ENCODE assay signal across 17 cellular contexts in the genomic region with DNA sequence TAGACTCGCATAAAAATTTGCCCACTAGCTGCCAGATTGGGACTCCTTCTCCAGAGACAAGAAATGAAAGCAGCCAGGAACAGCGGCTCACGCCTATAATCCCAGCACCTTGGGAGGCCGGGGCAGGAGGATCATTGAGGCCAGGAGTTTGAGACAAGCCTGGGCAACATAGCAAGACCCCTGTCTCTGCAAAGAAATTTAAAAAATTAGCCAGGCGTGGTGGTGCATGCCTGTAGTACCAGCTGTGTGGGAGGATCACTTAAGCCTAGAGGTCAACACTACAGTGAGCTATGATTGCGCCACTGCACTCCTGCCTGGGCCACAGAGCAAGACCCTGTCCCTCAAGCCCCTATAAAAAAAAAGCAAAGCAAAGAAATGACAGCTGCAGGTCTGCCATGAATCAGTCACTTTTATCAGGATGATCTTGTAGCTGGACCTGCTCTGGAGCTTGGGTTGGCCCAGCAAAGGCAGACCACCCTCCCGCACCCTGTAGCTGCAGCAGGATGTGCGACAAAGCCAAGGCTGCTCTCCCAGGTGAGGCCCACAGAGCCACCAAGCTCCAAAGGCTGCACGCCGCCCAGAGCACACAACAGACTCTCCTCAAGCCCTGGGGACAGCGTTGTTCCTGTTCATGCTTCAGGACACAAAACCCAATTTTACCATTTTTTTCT. TPM values are rescaled to one million over a fixed set of nuclear protein-coding genes. Genes with fewer than 3 reads are reported as not detected.
DNase-seq lines count a peak whose midpoint lies in the region; ATAC-seq and TF ChIP-seq lines count a peak whose summit lies in the region.
"Had no signal": no experiment of that assay in that cellular context is flagged by ENCODE, and none has a peak within 500 bp of the region (broad histone marks: within the 10 kb centered on the region; RNA-seq: fewer than 3 reads in every experiment).

No MANE protein-coding gene starts in this region.

- H3K4me3 ChIP-seq in NB4 (ENCODE audit: low read depth, low read length) (no peak overlapping the region), PC-3 (ENCODE audit: low read length) (no peak overlapping the region)

- H3K36me3 ChIP-seq in PC-3 (ENCODE audit: low read depth, low read length), result peaks cover 92% of the 10 kb centered on the region

- TF ChIP-seq CTCF in NB4 (IDR thresholded peaks at IDR 0.05; ENCODE audit: low read depth, low read length) (no peak), PC-3 (conservative IDR thresholded peaks at IDR 0.05; ENCODE audit: low read depth, low read length) (no peak)

- H3K27me3 ChIP-seq in PC-3 (ENCODE audit: low read length), result no peaks in the 10 kb centered on the region

- DNase-seq in activated T-cell treated with anti-CD3 and anti-CD28 coated beads, Interleukin-2, amount 50 U/mL, for 72 hours, result no peak
- no peak for DNase-seq in activated T-cell treated with anti-CD3 and anti-CD28 coated beads, Interleukin-2, amount 50 U/mL, for 4 hours
- DNase-seq in NB4 (ENCODE audit: low read depth) (peak; percentile 21), PC-3 (no peak)
- DNase-seq in activated naive CD8-positive, alpha-beta T cell treated with anti-CD3 and anti-CD28 coated beads, Interleukin-2, amount 50 U/mL, for 24 hours, result no peak
- no peak for DNase-seq in stimulated activated effector memory CD8-positive, alpha-beta T cell treated with anti-CD3 and anti-CD28 coated beads, Interleukin-12 subunit alpha, Interleukin-12 subunit beta, amount 100 ng/mL, for 72 hours (ENCODE audit: low spot score in 2 of 2)
- no peak for DNase-seq in stimulated activated CD4-positive, alpha-beta T cell treated with anti-CD3 and anti-CD28 coated beads, Interleukin-15, amount 100 ng/mL, for 24 hours
- DNase-seq in stimulated activated CD4-positive, alpha-beta T cell treated with anti-CD3 and anti-CD28 coated beads, Interleukin-4, amount 100 ng/mL, for 24 hours, result no peak
- DNase-seq: activated CD4-positive, alpha-beta T cell treated with anti-CD3 and anti-CD28 coated beads for 1 hour; Caco-2; foreskin melanocyte; NCI-H146; NCI-H446; NK-92 treated with Interleukin-12 subunit alpha and Interleukin-12 subunit beta, amount 100 ng/mL, for 24 hours; T-helper 9 cell had no signal

- no peak for TF ChIP-seq POLR2A in NB4 (IDR thresholded peaks at IDR 0.05; ENCODE audit: extremely low read depth, insufficient read length)

- H3K9me2 ChIP-seq in PC-3 (replicated peaks; ENCODE audit: low read length), result no peaks in the 10 kb centered on the region

- peaks cover 27 to 43% of the 10 kb centered on the region in 2 donors for H3K36me3 Mint-ChIP-seq in activated T-cell treated with anti-CD3 and anti-CD28 coated beads, Interleukin-2, amount 50 U/mL, for 72 hours (ENCODE audit: insufficient read depth in 2 of 2)
- H3K36me3 Mint-ChIP-seq in activated T-cell treated with anti-CD3 and anti-CD28 coated beads, Interleukin-2, amount 50 U/mL, for 4 hours (ENCODE audit: insufficient read depth), result peaks cover 77% of the 10 kb centered on the region
- peaks cover 80% of the 10 kb centered on the region for H3K36me3 Mint-ChIP-seq in activated naive CD8-positive, alpha-beta T cell treated with anti-CD3 and anti-CD28 coated beads, Interleukin-2, amount 50 U/mL, for 24 hours (ENCODE audit: low read depth)
- peaks cover 100% of the 10 kb centered on the region for H3K36me3 Mint-ChIP-seq in stimulated activated effector memory CD8-positive, alpha-beta T cell treated with anti-CD3 and anti-CD28 coated beads, Interleukin-12 subunit alpha, Interleukin-12 subunit beta, amount 100 ng/mL, for 72 hours

- peak overlapping the region; percentile 78 for H3K27ac Mint-ChIP-seq in activated T-cell treated with anti-CD3 and anti-CD28 coated beads, Interleukin-2, amount 50 U/mL, for 72 hours
- peak overlapping the region; percentile 63 for H3K27ac Mint-ChIP-seq in activated naive CD8-positive, alpha-beta T cell treated with anti-CD3 and anti-CD28 coated beads, Interleukin-2, amount 50 U/mL, for 24 hours
- peak overlapping the region; percentile 82 for H3K27ac Mint-ChIP-seq in stimulated activated effector memory CD8-positive, alpha-beta T cell treated with anti-CD3 and anti-CD28 coated beads, Interleukin-12 subunit alpha, Interleukin-12 subunit beta, amount 100 ng/mL, for 72 hours
- H3K27ac Mint-ChIP-seq: mesothelial cell of epicardium had no signal

- H3K4me1 Mint-ChIP-seq in activated T-cell treated with anti-CD3 and anti-CD28 coated beads, Interleukin-2, amount 50 U/mL, for 72 hours (ENCODE audit: low read depth), result peaks cover 62% of the 10 kb centered on the region
- peaks cover 59% of the 10 kb centered on the region for H3K4me1 Mint-ChIP-seq in activated T-cell treated with anti-CD3 and anti-CD28 coated beads, Interleukin-2, amount 50 U/mL, for 4 hours (ENCODE audit: low read depth)
- H3K4me1 Mint-ChIP-seq in activated naive CD8-positive, alpha-beta T cell treated with anti-CD3 and anti-CD28 coated beads, Interleukin-2, amount 50 U/mL, for 24 hours, result peaks cover 47% of the 10 kb centered on the region
- H3K4me1 Mint-ChIP-seq in stimulated activated effector memory CD8-positive, alpha-beta T cell treated with anti-CD3 and anti-CD28 coated beads, Interleukin-12 subunit alpha, Interleukin-12 subunit beta, amount 100 ng/mL, for 72 hours, result peaks cover 59% of the 10 kb centered on the region
- H3K4me1 Mint-ChIP-seq: mesothelial cell of epicardium had no signal

- BruUV-seq in PC-3 (replicated peaks; lab: Mats Ljungman, UMichigan), result no TSS peak

- no peaks in the 10 kb centered on the region for H3F3A ChIP-seq in PC-3 (ENCODE audit: low read length, unreplicated experiment)

- H3K9me3 Mint-ChIP-seq in activated T-cell treated with anti-CD3 and anti-CD28 coated beads, Interleukin-2, amount 50 U/mL, for 72 hours, result no peaks in the 10 kb centered on the region
- no peaks in the 10 kb centered on the region for H3K9me3 Mint-ChIP-seq in activated T-cell treated with anti-CD3 and anti-CD28 coated beads, Interleukin-2, amount 50 U/mL, for 4 hours
- no peaks in the 10 kb centered on the region for H3K9me3 Mint-ChIP-seq in activated naive CD8-positive, alpha-beta T cell treated with anti-CD3 and anti-CD28 coated beads, Interleukin-2, amount 50 U/mL, for 24 hours
- no peaks in the 10 kb centered on the region for H3K9me3 Mint-ChIP-seq in stimulated activated effector memory CD8-positive, alpha-beta T cell treated with anti-CD3 and anti-CD28 coated beads, Interleukin-12 subunit alpha, Interleukin-12 subunit beta, amount 100 ng/mL, for 72 hours
- H3K9me3 Mint-ChIP-seq: mesothelial cell of epicardium had no signal

- POLR2A ChIA-PET in PC-3 (lab: Charles Lee; ENCODE audit: unreplicated experiment), result no interaction called here

- intact Hi-C loops in PC-3 (cut with micrococcal nuclease), result no loop called here

- CTCF ChIA-PET in PC-3 (lab: Charles Lee), result no interaction called here

- H3K9ac ChIP-seq in PC-3 (ENCODE audit: low read length), result no peak overlapping the region

- H3K9me3 ChIP-seq in PC-3 (ENCODE audit: low read length), result no peaks in the 10 kb centered on the region
- H3K9me3 ChIP-seq: Caco-2 had no signal

- no peaks in the 10 kb centered on the region for H3K27me3 Mint-ChIP-seq in activated T-cell treated with anti-CD3 and anti-CD28 coated beads, Interleukin-2, amount 50 U/mL, for 72 hours (ENCODE audit: low read depth)
- no peaks in the 10 kb centered on the region for H3K27me3 Mint-ChIP-seq in activated T-cell treated with anti-CD3 and anti-CD28 coated beads, Interleukin-2, amount 50 U/mL, for 4 hours (ENCODE audit: low read depth)
- no peaks in the 10 kb centered on the region for H3K27me3 Mint-ChIP-seq in activated naive CD8-positive, alpha-beta T cell treated with anti-CD3 and anti-CD28 coated beads, Interleukin-2, amount 50 U/mL, for 24 hours

- no peak overlapping the region for H3K4me2 ChIP-seq in PC-3 (ENCODE audit: low read length)

- no peaks in the 10 kb centered on the region for H3K4me1 ChIP-seq in PC-3 (ENCODE audit: insufficient read depth, low read length)
- H3K4me1 ChIP-seq: Caco-2 had no signal

- H2AFZ ChIP-seq in PC-3 (ENCODE audit: low read length), result no peak overlapping the region

- ATAC-seq in activated T-cell treated with anti-CD3 and anti-CD28 coated beads, Interleukin-2, amount 50 U/mL, for 72 hours (replicated peaks in 1 of 2), result no peak
- no peak for ATAC-seq in activated T-cell treated with anti-CD3 and anti-CD28 coated beads, Interleukin-2, amount 50 U/mL, for 4 hours
- ATAC-seq in activated naive CD8-positive, alpha-beta T cell treated with anti-CD3 and anti-CD28 coated beads, Interleukin-2, amount 50 U/mL, for 24 hours, result no peak
- ATAC-seq in stimulated activated effector memory CD8-positive, alpha-beta T cell treated with anti-CD3 and anti-CD28 coated beads, Interleukin-12 subunit alpha, Interleukin-12 subunit beta, amount 100 ng/mL, for 72 hours, result no peak
- no peak for ATAC-seq in PC-3

- 0 out of 2 replicates have a peak, but pooled peaks cover 11% of the 10 kb centered on the region for H3K79me2 ChIP-seq in PC-3 (ENCODE audit: low read length)

- H3K4me3 Mint-ChIP-seq in activated T-cell treated with anti-CD3 and anti-CD28 coated beads, Interleukin-2, amount 50 U/mL, for 72 hours, result peak overlapping the region in 1 of 2 donors; percentile 71
- H3K4me3 Mint-ChIP-seq in activated T-cell treated with anti-CD3 and anti-CD28 coated beads, Interleukin-2, amount 50 U/mL, for 4 hours, result no peak overlapping the region
- no peak overlapping the region for H3K4me3 Mint-ChIP-seq in activated naive CD8-positive, alpha-beta T cell treated with anti-CD3 and anti-CD28 coated beads, Interleukin-2, amount 50 U/mL, for 24 hours
- no peak overlapping the region for H3K4me3 Mint-ChIP-seq in stimulated activated effector memory CD8-positive, alpha-beta T cell treated with anti-CD3 and anti-CD28 coated beads, Interleukin-12 subunit alpha, Interleukin-12 subunit beta, amount 100 ng/mL, for 72 hours
- H3K4me3 Mint-ChIP-seq: mesothelial cell of epicardium had no signal

- no peak overlapping the region for H3K27ac ChIP-seq in PC-3 (ENCODE audit: low read length)
- H3K27ac ChIP-seq: epithelial cell of prostate had no signal

- peaks cover 23% of the 10 kb centered on the region; the same call in 1 of the 2 replicates for H4K20me1 ChIP-seq in PC-3 (ENCODE audit: low read length)

RNA-seq across cellular contexts. Expression of a gene that starts 20.4 kb away (rescaled TPM):
- total RNA-seq in activated T-cell treated with anti-CD3 and anti-CD28 coated beads, Interleukin-2, amount 50 U/mL, for 72 hours, result 100 to 1,000 TPM; 113 to 124 TPM
- 100 to 1,000 TPM; 157 to 179 (median 170) TPM for total RNA-seq in activated T-cell treated with anti-CD3 and anti-CD28 coated beads, Interleukin-2, amount 50 U/mL, for 4 hours
- total RNA-seq in PC-3 (2014; rRNA removed), result 37.5 and 41.8 TPM in 2 replicates

RNA-seq across cellular contexts. Expression of a gene that starts 38.2 kb away (rescaled TPM):
- total RNA-seq in activated T-cell treated with anti-CD3 and anti-CD28 coated beads, Interleukin-2, amount 50 U/mL, for 72 hours, result 100 to 1,000 TPM; 163 to 204 TPM
- total RNA-seq in activated T-cell treated with anti-CD3 and anti-CD28 coated beads, Interleukin-2, amount 50 U/mL, for 4 hours, result 10 to 100 TPM; 55.9 to 99.3 (median 82.8) TPM
- total RNA-seq in PC-3 (2014; rRNA removed), result 29.7 and 37.7 TPM in 2 replicates
